21 cellular contexts compared by ENCODE assay signal in the genomic region with DNA sequence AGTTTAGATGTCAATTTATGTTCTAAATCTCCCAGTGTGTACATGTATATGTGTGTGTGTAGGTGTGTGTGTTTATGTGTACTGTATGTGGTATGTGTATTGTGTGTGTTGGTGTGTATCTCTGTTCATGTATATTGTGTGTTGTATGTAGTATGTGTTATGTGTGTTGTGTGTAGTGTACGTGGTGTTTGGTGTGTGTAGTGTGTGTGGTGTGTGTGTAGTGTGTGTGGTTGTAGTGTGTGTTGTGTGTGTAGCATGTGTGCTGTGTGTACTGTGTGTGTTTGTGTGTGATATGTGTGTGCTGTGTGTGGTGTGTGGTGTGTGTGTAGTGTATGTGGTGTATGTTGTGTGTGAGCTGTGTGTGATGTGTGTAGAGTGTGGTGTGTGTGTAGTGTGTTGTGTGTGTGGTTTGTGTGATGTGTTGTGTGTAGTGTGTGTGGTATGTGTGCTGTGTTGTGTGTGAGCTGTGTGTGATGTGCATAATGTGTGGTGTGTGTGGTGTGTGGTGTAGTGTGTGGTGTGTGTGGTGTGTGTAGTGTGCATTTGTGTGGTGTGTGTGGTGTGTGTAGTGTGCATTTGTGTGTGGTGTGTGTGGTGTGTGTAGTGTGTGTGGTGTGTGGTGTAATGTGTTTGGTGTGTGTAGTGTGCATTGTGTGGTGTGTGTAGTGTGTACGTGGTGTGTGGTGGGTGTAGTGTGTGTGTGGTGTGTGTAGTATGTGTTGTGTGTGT. TPM values are rescaled to one million over a fixed set of nuclear protein-coding genes. Genes with fewer than 3 reads are reported as not detected.
DNase-seq lines count a peak whose midpoint lies in the region; ATAC-seq, FAIRE-seq and TF ChIP-seq lines count a peak whose summit lies in the region.
"Had no signal": no experiment of that assay in that cellular context is flagged by ENCODE, and none has a peak within 500 bp of the region (broad histone marks: within the 10 kb centered on the region; RNA-seq: fewer than 3 reads in every experiment).

No MANE protein-coding gene starts in this region.

- H2BK5ac ChIP-seq in neuronal stem cell (ENCODE audit: low read length), result no peak overlapping the region

- 100% methylated on average over 1 to 2 of the region's 2 CpGs for WGBS in neuronal stem cell (ENCODE audit: extremely low coverage in 2 of 2, insufficient read length in 2 of 2, insufficient replicate concordance in 1 of 2), 2 donors

- H3K4me2 ChIP-seq in astrocyte (ENCODE audit: low read length) (no peak overlapping the region), neuronal stem cell (ENCODE audit: insufficient read depth, low read length, poor library complexity, severe bottlenecking) (no peak overlapping the region)
- H3K4me2 ChIP-seq: GM23338 had no signal

- H2AFZ ChIP-seq in astrocyte (ENCODE audit: low read depth, low read length) (no peak overlapping the region), neuronal stem cell (ENCODE audit: low read length) (no peak overlapping the region)

- H3K14ac ChIP-seq in neuronal stem cell (ENCODE audit: low read length), result peak overlapping the region; percentile 59

- H3K27ac ChIP-seq in astrocyte (ENCODE audit: low read depth, low read length) (no peak overlapping the region), neuronal stem cell (replicated peaks; ENCODE audit: low read length) (no peak overlapping the region)
- H3K27ac ChIP-seq: adrenal gland, SJSA1 had no signal

- no peak for TF ChIP-seq CTCF in astrocyte (IDR thresholded peaks at IDR 0.05; ENCODE audit: insufficient read depth, low read depth, low read length)

- H2AK5ac ChIP-seq in neuronal stem cell (ENCODE audit: low read depth, low read length), result no peak overlapping the region

- peaks cover 20% of the 10 kb centered on the region for H4K20me1 ChIP-seq in astrocyte (ENCODE audit: insufficient read depth, low read length)

- peaks cover 17% of the 10 kb centered on the region for H3K9me3 Mint-ChIP-seq in activated CD4-positive, alpha-beta T cell treated with anti-CD3 and anti-CD28 coated beads, Interleukin-2, amount 10 ng/mL, durations not matched to agents 24 days and 14 days
- H3K9me3 Mint-ChIP-seq in IgD-negative memory B cell (no peaks in the 10 kb centered on the region), astrocyte (ENCODE audit: unreplicated experiment) (no peaks in the 10 kb centered on the region)

- H3K4ac ChIP-seq in neuronal stem cell (ENCODE audit: low read length), result no peak overlapping the region

- peak overlapping the region; percentile 67 for H3K4me3 Mint-ChIP-seq in activated CD4-positive, alpha-beta T cell treated with anti-CD3 and anti-CD28 coated beads, Interleukin-2, amount 10 ng/mL, durations not matched to agents 24 days and 14 days
- H3K4me3 Mint-ChIP-seq in IgD-negative memory B cell (no peak overlapping the region), astrocyte (ENCODE audit: unreplicated experiment) (no peak overlapping the region)
- H3K4me3 Mint-ChIP-seq: GM23338 had no signal

- ATAC-seq in GM19328 (IDR thresholded peaks at IDR 0.05; ENCODE audit: unreplicated experiment), result no peak
- ATAC-seq: left ventricle myocardium superior, PC-3 had no signal

- H3K4me3 ChIP-seq in astrocyte (ENCODE audit: insufficient read depth, low read depth, low read length) (no peak overlapping the region), neuronal stem cell (ENCODE audit: low read length in 2 of 2) (peak overlapping the region in 1 of 2 donors; percentile 73)
- H3K4me3 ChIP-seq: adrenal gland, GM23338, MG63, SJSA1 had no signal

- H2BK15ac ChIP-seq in neuronal stem cell (ENCODE audit: low read length), result no peak overlapping the region

- H3K27me3 ChIP-seq in astrocyte (ENCODE audit: insufficient read depth, low read length) (peaks cover 35% of the 10 kb centered on the region), neuronal stem cell (ENCODE audit: control insufficient read depth in 3 of 3, insufficient read depth in 3 of 3, low read depth in 1 of 3, low read length in 3 of 3) (peaks cover 0 to 29% (median 19%) of the 10 kb centered on the region in 3 experiments)
- H3K27me3 ChIP-seq: MG63 had no signal

- H3K23ac ChIP-seq in neuronal stem cell (ENCODE audit: low read depth, low read length, poor library complexity), result peak overlapping the region; percentile 76

- peaks cover 15% of the 10 kb centered on the region for H3K79me1 ChIP-seq in neuronal stem cell (ENCODE audit: low read depth, low read length)

- H2BK120ac ChIP-seq in neuronal stem cell (ENCODE audit: low read depth, low read length), result no peak overlapping the region

- peak overlapping the region; percentile 54 for H4K8ac ChIP-seq in neuronal stem cell (ENCODE audit: low read depth, low read length)

- FAIRE-seq in astrocyte (lab: Jason Lieb, UNC), result peak; percentile 63

- H3K27ac Mint-ChIP-seq in activated CD4-positive, alpha-beta T cell treated with anti-CD3 and anti-CD28 coated beads, Interleukin-2, amount 10 ng/mL, durations not matched to agents 24 days and 14 days, result peak overlapping the region; percentile 91
- peak overlapping the region in 2 of 3 donors; percentile 1 to 57 for H3K27ac Mint-ChIP-seq in IgD-negative memory B cell
- no peak overlapping the region for H3K27ac Mint-ChIP-seq in astrocyte (ENCODE audit: unreplicated experiment)
- H3K27ac Mint-ChIP-seq: GM23338 had no signal

- H3K4me1 ChIP-seq in astrocyte (ENCODE audit: insufficient read depth, low read length) (no peaks in the 10 kb centered on the region), neuronal stem cell (ENCODE audit: control insufficient read depth in 2 of 2, insufficient read depth in 1 of 2, low read depth in 1 of 2, low read length in 2 of 2) (peaks cover 0 to 18% of the 10 kb centered on the region in 2 donors)

- peak overlapping the region; percentile 65 for H4K91ac ChIP-seq in neuronal stem cell (ENCODE audit: low read depth, low read length, poor library complexity)

- peaks cover 15% of the 10 kb centered on the region for H3K9me3 ChIP-seq in astrocyte (ENCODE audit: insufficient read depth, low read depth, low read length)
- H3K9me3 ChIP-seq in neuronal stem cell (replicated peaks in 1 of 2; ENCODE audit: control insufficient read depth in 2 of 2, insufficient read depth in 1 of 2, low read depth in 1 of 2, low read length in 2 of 2), result peaks cover 0 to 18% of the 10 kb centered on the region in 2 donors
- H3K9me3 ChIP-seq: adrenal gland, SJSA1 had no signal

- H3K27me3 Mint-ChIP-seq in activated CD4-positive, alpha-beta T cell treated with anti-CD3 and anti-CD28 coated beads, Interleukin-2, amount 10 ng/mL, durations not matched to agents 24 days and 14 days, result peaks cover 20% of the 10 kb centered on the region
- H3K27me3 Mint-ChIP-seq in IgD-negative memory B cell, result peaks cover 22% of the 10 kb centered on the region
- peaks cover 13% of the 10 kb centered on the region for H3K27me3 Mint-ChIP-seq in astrocyte (ENCODE audit: low read depth, unreplicated experiment)

- no peaks in the 10 kb centered on the region for H3K79me2 ChIP-seq in astrocyte (ENCODE audit: insufficient read depth, low read length)

- H2BK12ac ChIP-seq in neuronal stem cell (ENCODE audit: low read length), result no peak overlapping the region

- H3K9ac ChIP-seq in astrocyte (ENCODE audit: low read length) (no peak overlapping the region), neuronal stem cell (ENCODE audit: low read depth, low read length, poor library complexity) (peak overlapping the region; percentile 87)

- peaks cover 75% of the 10 kb centered on the region for H3K4me1 Mint-ChIP-seq in activated CD4-positive, alpha-beta T cell treated with anti-CD3 and anti-CD28 coated beads, Interleukin-2, amount 10 ng/mL, durations not matched to agents 24 days and 14 days
- peaks cover 15 to 19% (median 15%) of the 10 kb centered on the region in 3 donors for H3K4me1 Mint-ChIP-seq in IgD-negative memory B cell
- H3K4me1 Mint-ChIP-seq in astrocyte (ENCODE audit: low read depth, unreplicated experiment), result no peaks in the 10 kb centered on the region

- H3K36me3 ChIP-seq in astrocyte (ENCODE audit: insufficient read depth, low read length), result no peaks in the 10 kb centered on the region
- peaks cover 0 to 8% of the 10 kb centered on the region in 2 donors for H3K36me3 ChIP-seq in neuronal stem cell (replicated peaks in 1 of 2; ENCODE audit: control insufficient read depth in 2 of 2, insufficient read depth in 2 of 2, low read length in 2 of 2)
- H3K36me3 ChIP-seq: adrenal gland, MG63, SJSA1 had no signal

- intact Hi-C loops in activated CD4-positive, alpha-beta T cell treated with anti-CD3 and anti-CD28 coated beads, Interleukin-2, amount 10 ng/mL, durations not matched to agents 24 days and 14 days (cut with micrococcal nuclease), result loop anchor here (5.0 kb wide), 4 partner anchors 62 to 177 kb away; partner anchors contain the start of genes D2HGDH, DTYMK and ING5

- H3K18ac ChIP-seq in neuronal stem cell (ENCODE audit: low read length), result peak overlapping the region; percentile 11

- no peak for DNase-seq in activated CD4-positive, alpha-beta T cell treated with anti-CD3 and anti-CD28 coated beads, Interleukin-2, amount 10 ng/mL, durations not matched to agents 24 days and 14 days
- no peak for DNase-seq in activated CD4-positive, alpha-beta T cell treated with anti-CD3 and anti-CD28 coated beads, Interleukin-2, amount 50 U/mL, for 4 hours
- DNase-seq in astrocyte (ENCODE audit: low read depth) (no peak), neuronal stem cell (ENCODE audit: low spot score) (no peak), LoVo (ENCODE audit: low spot score) (no peak), NCI-H2227 (lab: John Stamatoyannopoulos, UW; ENCODE audit: unreplicated experiment) (no peak)
- DNase-seq: cerebellar nuclear complex, MG63, NCI-H2029 treated with DMSO at 0.1 percent for 48 hours, NCI-H524 treated with DMSO at 0.1 percent for 48 hours, PC-3 had no signal

- H3K36me3 Mint-ChIP-seq in activated CD4-positive, alpha-beta T cell treated with anti-CD3 and anti-CD28 coated beads, Interleukin-2, amount 10 ng/mL, durations not matched to agents 24 days and 14 days (ENCODE audit: low read depth), result peaks cover 7% of the 10 kb centered on the region
- peaks cover 2% of the 10 kb centered on the region for H3K36me3 Mint-ChIP-seq in IgD-negative memory B cell
- H3K36me3 Mint-ChIP-seq in astrocyte (ENCODE audit: low read depth, unreplicated experiment), result no peaks in the 10 kb centered on the region

RNA-seq across cellular contexts. Expression of gene RTP5, which starts 5.2 kb away (rescaled TPM):
- 0.07 TPM in 1 of 2 replicates, not detected in the other for total RNA-seq in activated CD4-positive, alpha-beta T cell treated with anti-CD3 and anti-CD28 coated beads, Interleukin-2, amount 10 ng/mL, durations not matched to agents 24 days and 14 days
- not detected for polyA plus RNA-seq in IgD-negative memory B cell
- not detected in 2 replicates for total RNA-seq in astrocyte
- polyA plus RNA-seq in neuronal stem cell (2013, experiment 1 of 2), result not detected
- polyA plus RNA-seq in neuronal stem cell (2013, experiment 2 of 2), result not detected
- total RNA-seq: A172, fibroblast of villous mesenchyme, GM23338, left ventricle myocardium superior, PC-3, renal cortical epithelial cell, SJSA1 had no signal
- polyA plus RNA-seq: GM23338 had no signal

RNA-seq across cellular contexts. Expression of gene PDCD1, which starts 5.6 kb away (rescaled TPM):
- total RNA-seq in activated CD4-positive, alpha-beta T cell treated with anti-CD3 and anti-CD28 coated beads, Interleukin-2, amount 10 ng/mL, durations not matched to agents 24 days and 14 days, result 79.6 and 83.3 TPM in 2 replicates
- polyA plus RNA-seq in IgD-negative memory B cell, result 0.19 TPM
- not detected in 2 replicates for total RNA-seq in astrocyte
- not detected for polyA plus RNA-seq in neuronal stem cell (2013, experiment 1 of 2)
- not detected for polyA plus RNA-seq in neuronal stem cell (2013, experiment 2 of 2)
- total RNA-seq: A172, fibroblast of villous mesenchyme, PC-3, SJSA1 had no signal

RNA-seq across cellular contexts. Expression of gene NEU4, which starts 55.3 kb away (rescaled TPM):
- total RNA-seq in activated CD4-positive, alpha-beta T cell treated with anti-CD3 and anti-CD28 coated beads, Interleukin-2, amount 10 ng/mL, durations not matched to agents 24 days and 14 days, result 1.0 and 1.2 TPM in 2 replicates
- not detected for polyA plus RNA-seq in IgD-negative memory B cell
- total RNA-seq in astrocyte, result 0.09 and 0.22 TPM in 2 replicates
- polyA plus RNA-seq in neuronal stem cell (2013, experiment 1 of 2), result 0.45 TPM
- 0.37 TPM for polyA plus RNA-seq in neuronal stem cell (2013, experiment 2 of 2)
- total RNA-seq: A172; activated CD8-positive, alpha-beta memory T cell treated with anti-CD3 and anti-CD28 coated beads for 36 hours; fibroblast of villous mesenchyme; PC-3; SJSA1 had no signal

Comparison
In these comparisons a context has a peak if more than half of its experiments do, and no peak if none do; other contexts are left out.
1. RNA of gene PDCD1, which starts 5.6 kb away (total RNA-seq): 79.6 to 83.3 TPM in activated CD4-positive, alpha-beta T cell treated with anti-CD3 and anti-CD28 coated beads, Interleukin-2, amount 10 ng/mL, durations not matched to agents 24 days and 14 days; not detected in astrocyte; every median in the first group is over 10 times any median in the second.